ENCODE assay signal across 1 cellular context in genomic region chr11:111765984-111766833, GRCh38.
TF ChIP-seq lines count a peak whose summit lies in the region.

TSS of gene PPP2R1B (minus strand) at chr11:111766389. CDS start at chr11:111766361, 28 bp downstream.

TF ChIP-seq in H1, 55 proteins besides CTCF, POLR2A, EP300 and RAD21:
- no peak for TF ChIP-seq JUND (IDR thresholded peaks at IDR 0.05; ENCODE audit: low read length)
- peak; percentile 76; the same call in 1 of the 2 replicates for TF ChIP-seq POLR2AphosphoS5 (IDR thresholded peaks at IDR 0.05; ENCODE audit: low read depth, low read length)
- TF ChIP-seq, protein P1, sequence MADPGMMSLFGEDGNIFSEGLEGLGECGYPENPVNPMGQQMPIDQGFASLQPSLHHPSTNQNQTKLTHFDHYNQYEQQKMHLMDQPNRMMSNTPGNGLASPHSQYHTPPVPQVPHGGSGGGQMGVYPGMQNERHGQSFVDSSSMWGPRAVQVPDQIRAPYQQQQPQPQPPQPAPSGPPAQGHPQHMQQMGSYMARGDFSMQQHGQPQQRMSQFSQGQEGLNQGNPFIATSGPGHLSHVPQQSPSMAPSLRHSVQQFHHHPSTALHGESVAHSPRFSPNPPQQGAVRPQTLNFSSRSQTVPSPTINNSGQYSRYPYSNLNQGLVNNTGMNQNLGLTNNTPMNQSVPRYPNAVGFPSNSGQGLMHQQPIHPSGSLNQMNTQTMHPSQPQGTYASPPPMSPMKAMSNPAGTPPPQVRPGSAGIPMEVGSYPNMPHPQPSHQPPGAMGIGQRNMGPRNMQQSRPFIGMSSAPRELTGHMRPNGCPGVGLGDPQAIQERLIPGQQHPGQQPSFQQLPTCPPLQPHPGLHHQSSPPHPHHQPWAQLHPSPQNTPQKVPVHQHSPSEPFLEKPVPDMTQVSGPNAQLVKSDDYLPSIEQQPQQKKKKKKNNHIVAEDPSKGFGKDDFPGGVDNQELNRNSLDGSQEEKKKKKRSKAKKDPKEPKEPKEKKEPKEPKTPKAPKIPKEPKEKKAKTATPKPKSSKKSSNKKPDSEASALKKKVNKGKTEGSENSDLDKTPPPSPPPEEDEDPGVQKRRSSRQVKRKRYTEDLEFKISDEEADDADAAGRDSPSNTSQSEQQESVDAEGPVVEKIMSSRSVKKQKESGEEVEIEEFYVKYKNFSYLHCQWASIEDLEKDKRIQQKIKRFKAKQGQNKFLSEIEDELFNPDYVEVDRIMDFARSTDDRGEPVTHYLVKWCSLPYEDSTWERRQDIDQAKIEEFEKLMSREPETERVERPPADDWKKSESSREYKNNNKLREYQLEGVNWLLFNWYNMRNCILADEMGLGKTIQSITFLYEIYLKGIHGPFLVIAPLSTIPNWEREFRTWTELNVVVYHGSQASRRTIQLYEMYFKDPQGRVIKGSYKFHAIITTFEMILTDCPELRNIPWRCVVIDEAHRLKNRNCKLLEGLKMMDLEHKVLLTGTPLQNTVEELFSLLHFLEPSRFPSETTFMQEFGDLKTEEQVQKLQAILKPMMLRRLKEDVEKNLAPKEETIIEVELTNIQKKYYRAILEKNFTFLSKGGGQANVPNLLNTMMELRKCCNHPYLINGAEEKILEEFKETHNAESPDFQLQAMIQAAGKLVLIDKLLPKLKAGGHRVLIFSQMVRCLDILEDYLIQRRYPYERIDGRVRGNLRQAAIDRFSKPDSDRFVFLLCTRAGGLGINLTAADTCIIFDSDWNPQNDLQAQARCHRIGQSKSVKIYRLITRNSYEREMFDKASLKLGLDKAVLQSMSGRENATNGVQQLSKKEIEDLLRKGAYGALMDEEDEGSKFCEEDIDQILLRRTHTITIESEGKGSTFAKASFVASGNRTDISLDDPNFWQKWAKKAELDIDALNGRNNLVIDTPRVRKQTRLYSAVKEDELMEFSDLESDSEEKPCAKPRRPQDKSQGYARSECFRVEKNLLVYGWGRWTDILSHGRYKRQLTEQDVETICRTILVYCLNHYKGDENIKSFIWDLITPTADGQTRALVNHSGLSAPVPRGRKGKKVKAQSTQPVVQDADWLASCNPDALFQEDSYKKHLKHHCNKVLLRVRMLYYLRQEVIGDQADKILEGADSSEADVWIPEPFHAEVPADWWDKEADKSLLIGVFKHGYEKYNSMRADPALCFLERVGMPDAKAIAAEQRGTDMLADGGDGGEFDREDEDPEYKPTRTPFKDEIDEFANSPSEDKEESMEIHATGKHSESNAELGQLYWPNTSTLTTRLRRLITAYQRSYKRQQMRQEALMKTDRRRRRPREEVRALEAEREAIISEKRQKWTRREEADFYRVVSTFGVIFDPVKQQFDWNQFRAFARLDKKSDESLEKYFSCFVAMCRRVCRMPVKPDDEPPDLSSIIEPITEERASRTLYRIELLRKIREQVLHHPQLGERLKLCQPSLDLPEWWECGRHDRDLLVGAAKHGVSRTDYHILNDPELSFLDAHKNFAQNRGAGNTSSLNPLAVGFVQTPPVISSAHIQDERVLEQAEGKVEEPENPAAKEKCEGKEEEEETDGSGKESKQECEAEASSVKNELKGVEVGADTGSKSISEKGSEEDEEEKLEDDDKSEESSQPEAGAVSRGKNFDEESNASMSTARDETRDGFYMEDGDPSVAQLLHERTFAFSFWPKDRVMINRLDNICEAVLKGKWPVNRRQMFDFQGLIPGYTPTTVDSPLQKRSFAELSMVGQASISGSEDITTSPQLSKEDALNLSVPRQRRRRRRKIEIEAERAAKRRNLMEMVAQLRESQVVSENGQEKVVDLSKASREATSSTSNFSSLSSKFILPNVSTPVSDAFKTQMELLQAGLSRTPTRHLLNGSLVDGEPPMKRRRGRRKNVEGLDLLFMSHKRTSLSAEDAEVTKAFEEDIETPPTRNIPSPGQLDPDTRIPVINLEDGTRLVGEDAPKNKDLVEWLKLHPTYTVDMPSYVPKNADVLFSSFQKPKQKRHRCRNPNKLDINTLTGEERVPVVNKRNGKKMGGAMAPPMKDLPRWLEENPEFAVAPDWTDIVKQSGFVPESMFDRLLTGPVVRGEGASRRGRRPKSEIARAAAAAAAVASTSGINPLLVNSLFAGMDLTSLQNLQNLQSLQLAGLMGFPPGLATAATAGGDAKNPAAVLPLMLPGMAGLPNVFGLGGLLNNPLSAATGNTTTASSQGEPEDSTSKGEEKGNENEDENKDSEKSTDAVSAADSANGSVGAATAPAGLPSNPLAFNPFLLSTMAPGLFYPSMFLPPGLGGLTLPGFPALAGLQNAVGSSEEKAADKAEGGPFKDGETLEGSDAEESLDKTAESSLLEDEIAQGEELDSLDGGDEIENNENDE (IDR thresholded peaks at IDR 0.05; ENCODE audit: insufficient replicate concordance, low read length), result no peak
- TF ChIP-seq MAFK (IDR thresholded peaks at IDR 0.05; ENCODE audit: low read depth, low read length), result no peak
- TF ChIP-seq RNF2 (IDR thresholded peaks at IDR 0.05; ENCODE audit: borderline replicate concordance, low read depth, low read length, missing control alignments, poor library complexity, severe bottlenecking), result no peak
- peak; percentile 84 for TF ChIP-seq TAF1 (IDR thresholded peaks at IDR 0.05; ENCODE audit: low read depth, low read length)
- no peak for TF ChIP-seq SIX5 (IDR thresholded peaks at IDR 0.05; ENCODE audit: low read depth, low read length)
- TF ChIP-seq SUZ12 (IDR thresholded peaks at IDR 0.05; ENCODE audit: low read length), result no peak
- TF ChIP-seq CHD2 (IDR thresholded peaks at IDR 0.05; ENCODE audit: low read length), result no peak
- no peak for TF ChIP-seq SIRT6 (IDR thresholded peaks at IDR 0.05; ENCODE audit: low read length)
- TF ChIP-seq HDAC6 (IDR thresholded peaks at IDR 0.05; ENCODE audit: low read depth, low read length), result no peak
- no peak for TF ChIP-seq RXRA (IDR thresholded peaks at IDR 0.05; ENCODE audit: insufficient read depth, low read depth, low read length)
- TF ChIP-seq SAP30 (IDR thresholded peaks at IDR 0.05; ENCODE audit: insufficient read depth, insufficient replicate concordance, low read length), result peak; percentile 76
- no peak for TF ChIP-seq SRF (IDR thresholded peaks at IDR 0.05; ENCODE audit: low read depth, low read length)
- TF ChIP-seq TAF7 (optimal IDR thresholded peaks at IDR 0.05; ENCODE audit: borderline replicate concordance, low read depth, low read length), result peak; percentile 50
- TF ChIP-seq TBP (IDR thresholded peaks at IDR 0.05; ENCODE audit: low read depth, low read length), result peak; percentile 64
- TF ChIP-seq CTBP2 (IDR thresholded peaks at IDR 0.05; ENCODE audit: borderline replicate concordance, insufficient read depth, insufficient read length, low read length), result no peak
- TF ChIP-seq KDM1A (IDR thresholded peaks at IDR 0.05; ENCODE audit: borderline replicate concordance, low read length), result no peak
- TF ChIP-seq CBX8 (IDR thresholded peaks at IDR 0.05; ENCODE audit: borderline replicate concordance, low read depth, low read length), result no peak
- TF ChIP-seq PHF8 (conservative IDR thresholded peaks at IDR 0.05; ENCODE audit: low read depth, low read length), result peak; percentile 90
- TF ChIP-seq BACH1 (IDR thresholded peaks at IDR 0.05; ENCODE audit: low read length), result no peak
- no peak for TF ChIP-seq BCL11A (IDR thresholded peaks at IDR 0.05; ENCODE audit: low read depth in 2 of 2, low read length in 2 of 2)
- no peak for TF ChIP-seq EGR1 (IDR thresholded peaks at IDR 0.05; ENCODE audit: borderline replicate concordance, low read depth, low read length)
- no peak for TF ChIP-seq ATF2 (IDR thresholded peaks at IDR 0.05; ENCODE audit: low read length)
- TF ChIP-seq KDM5A (IDR thresholded peaks at IDR 0.05; ENCODE audit: low read length), result no peak
- no peak for TF ChIP-seq TCF12 (IDR thresholded peaks at IDR 0.05; ENCODE audit: low read depth, low read length)
- no peak for TF ChIP-seq SP4 (IDR thresholded peaks at IDR 0.05; ENCODE audit: low read length)
- TF ChIP-seq ZNF274 (IDR thresholded peaks at IDR 0.05; ENCODE audit: borderline replicate concordance, extremely low read depth, low read length), result no peak
- peak; percentile 7 to 59; a peak in 1 of 4 replicates for TF ChIP-seq SIN3A (conservative IDR thresholded peaks at IDR 0.05 in 1 of 2, IDR thresholded peaks at IDR 0.05 in 1 of 2; ENCODE audit: low read depth in 1 of 2, low read length in 2 of 2)
- peak; percentile 87 for TF ChIP-seq YY1 (IDR thresholded peaks at IDR 0.05; ENCODE audit: low read depth, low read length)
- TF ChIP-seq RBBP5 (IDR thresholded peaks at IDR 0.05; ENCODE audit: borderline replicate concordance, low read depth, low read length), result peak; percentile 86; the same call in 1 of the 2 replicates
- 0 out of 2 replicates have a peak, but pooled peaks have one; percentile 10 for TF ChIP-seq CREB1 (IDR thresholded peaks at IDR 0.05)
- TF ChIP-seq GTF2F1 (IDR thresholded peaks at IDR 0.05; ENCODE audit: borderline replicate concordance, low read depth, low read length), result no peak; the same call in 1 of the 2 replicates
- peak; percentile 21 for TF ChIP-seq E2F6 (IDR thresholded peaks at IDR 0.05)
- TF ChIP-seq KDM4A (IDR thresholded peaks at IDR 0.05; ENCODE audit: low read depth, low read length, severe bottlenecking), result peak; percentile 72
- TF ChIP-seq HDAC2 (IDR thresholded peaks at IDR 0.05; ENCODE audit: borderline replicate concordance in 1 of 2, low read depth in 2 of 2, low read length in 2 of 2), result no peak
- peak; percentile 96 for TF ChIP-seq ASH2L (IDR thresholded peaks at IDR 0.05; ENCODE audit: low read length)
- TF ChIP-seq NANOG (IDR thresholded peaks at IDR 0.05; ENCODE audit: insufficient read depth, low read depth, low read length, poor library complexity, severe bottlenecking), result no peak
- no peak for TF ChIP-seq SP2 (IDR thresholded peaks at IDR 0.05; ENCODE audit: low read length)
- TF ChIP-seq NRF1 (IDR thresholded peaks at IDR 0.05; ENCODE audit: low read depth, low read length), result no peak
- TF ChIP-seq, protein P2, sequence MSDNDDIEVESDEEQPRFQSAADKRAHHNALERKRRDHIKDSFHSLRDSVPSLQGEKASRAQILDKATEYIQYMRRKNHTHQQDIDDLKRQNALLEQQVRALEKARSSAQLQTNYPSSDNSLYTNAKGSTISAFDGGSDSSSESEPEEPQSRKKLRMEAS (IDR thresholded peaks at IDR 0.05), result peak; percentile 59
- TF ChIP-seq JUN (IDR thresholded peaks at IDR 0.05; ENCODE audit: low read depth, low read length), result no peak
